ENCODE assay signal across 12 cellular contexts in the genomic region with DNA sequence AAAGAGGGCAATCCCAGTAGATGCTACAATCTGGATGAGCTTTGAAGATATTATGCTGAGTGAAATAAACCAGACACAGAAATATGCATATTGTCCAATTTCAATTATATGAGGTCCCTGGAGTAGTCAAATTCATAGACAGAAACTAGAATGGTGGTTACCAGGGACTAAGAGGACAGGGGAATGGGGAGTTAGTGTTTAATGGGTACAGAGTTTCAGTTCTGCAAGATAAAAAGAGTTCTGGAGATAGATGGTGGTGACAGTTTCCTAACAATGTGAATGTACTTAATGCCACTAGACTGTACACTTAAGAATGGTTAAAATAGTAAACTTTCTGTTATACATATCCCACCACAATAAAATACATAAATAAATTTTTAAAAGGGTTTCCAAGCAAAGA.
DNase-seq lines count a peak whose midpoint lies in the region; ATAC-seq and TF ChIP-seq lines count a peak whose summit lies in the region.
"Had no signal": no experiment of that assay in that cellular context is flagged by ENCODE, and none has a peak within 500 bp of the region (broad histone marks: within the 10 kb centered on the region; RNA-seq: fewer than 3 reads in every experiment).

No MANE protein-coding gene starts in this region.

- H3K4me3 Mint-ChIP-seq in activated naive CD4-positive, alpha-beta T cell treated with anti-CD3 and anti-CD28 coated beads, Interleukin-2, amount 50 U/mL, for 24 hours: no peak overlapping the region
- H3K4me3 Mint-ChIP-seq: stimulated activated naive CD8-positive, alpha-beta T cell treated with anti-CD3 and anti-CD28 coated beads, Interleukin-15, amount 100 ng/mL, for 72 hours had no signal

- DNase-seq in activated naive CD4-positive, alpha-beta T cell treated with anti-CD3 and anti-CD28 coated beads, Interleukin-2, amount 50 U/mL, for 16 hours: no peak
- DNase-seq in SJCRH30: no peak
- DNase-seq in suprapubic skin (ENCODE audit: low spot score in 2 of 2): no peak
- DNase-seq in Peyer's patch: no peak
- no peak for DNase-seq in KG1 (lab: John Stamatoyannopoulos, UW)
- DNase-seq: COR-L47; Kasumi-1; stimulated activated CD4-positive, alpha-beta T cell treated with anti-CD3 and anti-CD28 coated beads, Interleukin-1b, Interleukin-23, amount 100 ng/mL, for 48 hours; stimulated activated naive CD8-positive, alpha-beta T cell treated with anti-CD3 and anti-CD28 coated beads, Interleukin-15, amount 100 ng/mL, for 72 hours had no signal

- H3K27ac ChIP-seq in SJCRH30 (peak overlapping the region; percentile 69; the same call in 1 of the 2 replicates), suprapubic skin (peak overlapping the region; percentile 65), Peyer's patch (peak overlapping the region in 1 of 4 donors; percentile 10)

- peaks cover 22% of the 10 kb centered on the region for H3K4me1 Mint-ChIP-seq in activated naive CD4-positive, alpha-beta T cell treated with anti-CD3 and anti-CD28 coated beads, Interleukin-2, amount 50 U/mL, for 24 hours

- no peak for TF ChIP-seq EP300 in suprapubic skin (IDR thresholded peaks at IDR 0.05)

- H3K4me1 ChIP-seq in SJCRH30: peaks cover 23% of the 10 kb centered on the region
- H3K4me1 ChIP-seq in suprapubic skin: peaks cover 28% of the 10 kb centered on the region
- H3K4me1 ChIP-seq in Peyer's patch: peaks cover 0 to 4% (median 0%) of the 10 kb centered on the region in 4 donors

- H3K36me3 ChIP-seq in SJCRH30: 0 out of 2 replicates have a peak, but pooled peaks cover 3% of the 10 kb centered on the region
- H3K36me3 ChIP-seq in suprapubic skin: no peaks in the 10 kb centered on the region
- no peaks in the 10 kb centered on the region for H3K36me3 ChIP-seq in Peyer's patch

- TF ChIP-seq CTCF in suprapubic skin (IDR thresholded peaks at IDR 0.05) (no peak), Peyer's patch (IDR thresholded peaks at IDR 0.05) (no peak)

- no peaks in the 10 kb centered on the region for H3K9me3 ChIP-seq in SJCRH30 (replicated peaks)
- no peaks in the 10 kb centered on the region for H3K9me3 ChIP-seq in suprapubic skin
- H3K9me3 ChIP-seq in Peyer's patch: no peaks in the 10 kb centered on the region

- no peaks in the 10 kb centered on the region for H3K9me3 Mint-ChIP-seq in activated naive CD4-positive, alpha-beta T cell treated with anti-CD3 and anti-CD28 coated beads, Interleukin-2, amount 50 U/mL, for 24 hours
- H3K9me3 Mint-ChIP-seq: stimulated activated naive CD8-positive, alpha-beta T cell treated with anti-CD3 and anti-CD28 coated beads, Interleukin-15, amount 100 ng/mL, for 72 hours had no signal

- H3K4me3 ChIP-seq in SJCRH30 (no peak overlapping the region), suprapubic skin (no peak overlapping the region), Peyer's patch (no peak overlapping the region)

- TF ChIP-seq POLR2A in suprapubic skin (IDR thresholded peaks at IDR 0.05) (no peak), Peyer's patch (IDR thresholded peaks at IDR 0.05) (no peak)

- peak overlapping the region; percentile 63 for H3K27ac Mint-ChIP-seq in activated naive CD4-positive, alpha-beta T cell treated with anti-CD3 and anti-CD28 coated beads, Interleukin-2, amount 50 U/mL, for 24 hours

- no peaks in the 10 kb centered on the region for H3K27me3 Mint-ChIP-seq in activated naive CD4-positive, alpha-beta T cell treated with anti-CD3 and anti-CD28 coated beads, Interleukin-2, amount 50 U/mL, for 24 hours
- H3K27me3 Mint-ChIP-seq: stimulated activated naive CD8-positive, alpha-beta T cell treated with anti-CD3 and anti-CD28 coated beads, Interleukin-15, amount 100 ng/mL, for 72 hours had no signal

- H3K27me3 ChIP-seq in SJCRH30 (no peaks in the 10 kb centered on the region), suprapubic skin (no peaks in the 10 kb centered on the region), Peyer's patch (no peaks in the 10 kb centered on the region)

- H3K36me3 Mint-ChIP-seq in activated naive CD4-positive, alpha-beta T cell treated with anti-CD3 and anti-CD28 coated beads, Interleukin-2, amount 50 U/mL, for 24 hours: peaks cover 17% of the 10 kb centered on the region

- peak; percentile 58 for ATAC-seq in HG02642 (IDR thresholded peaks at IDR 0.05; ENCODE audit: poor library complexity, unreplicated experiment)
- no peak for ATAC-seq in HG03039 (IDR thresholded peaks at IDR 0.05; ENCODE audit: unreplicated experiment)
- ATAC-seq: stimulated activated naive CD8-positive, alpha-beta T cell treated with anti-CD3 and anti-CD28 coated beads, Interleukin-15, amount 100 ng/mL, for 72 hours had no signal
